ENCODE assay signal across 8 cellular contexts in the genomic region with DNA sequence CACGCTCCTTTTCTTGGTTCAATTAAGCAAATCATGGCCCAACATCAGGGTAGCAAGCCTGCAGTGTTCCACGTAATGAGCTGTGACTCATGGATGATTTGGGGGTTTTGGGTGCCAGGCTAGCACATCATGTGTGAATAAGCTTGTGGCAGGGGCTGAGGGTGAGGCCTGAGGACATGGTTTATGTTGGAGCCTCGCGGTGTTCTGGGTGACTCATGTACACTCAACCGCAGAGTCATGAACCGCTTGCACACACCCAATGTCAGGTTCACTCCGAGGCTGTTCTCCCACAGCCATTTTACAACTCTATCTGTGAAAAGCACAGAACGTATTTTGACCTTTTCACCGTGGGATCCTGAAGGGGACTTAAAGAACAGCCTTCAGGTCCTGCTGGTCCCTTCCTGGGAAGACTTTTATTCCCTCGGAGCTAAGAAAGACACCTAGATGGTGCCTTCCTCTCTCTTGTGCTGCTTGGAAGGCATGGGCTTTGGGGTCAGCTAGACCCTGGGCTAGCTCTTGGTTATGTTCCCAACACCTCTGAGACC.
DNase-seq lines count a peak whose midpoint lies in the region; ATAC-seq, FAIRE-seq and TF ChIP-seq lines count a peak whose summit lies in the region.

No MANE protein-coding gene starts in this region.

- TF ChIP-seq RAD21 in HepG2 (CRISPR knock-in tag; IDR thresholded peaks at IDR 0.05) = no peak

- WGBS in right lobe of liver (ENCODE audit: insufficient coverage, low coverage, low lambda C conversion rate, missing lambda C conversion rate) = 62% methylated on average over 5 of the region's 10 CpGs
- WGBS in HepG2 (ENCODE audit: low lambda C conversion rate) = 22% methylated on average over 10 of the region's 10 CpGs

- TF ChIP-seq CTCF in right lobe of liver (IDR thresholded peaks at IDR 0.05) (no peak), HepG2 (CRISPR knock-in tag; IDR thresholded peaks at IDR 0.05) (no peak), kidney epithelial cell (IDR thresholded peaks at IDR 0.05; ENCODE audit: insufficient read depth, low read length, poor library complexity, severe bottlenecking) (no peak), thoracic aorta (IDR thresholded peaks at IDR 0.05) (no peak)

- no peak overlapping the region for H2AFZ ChIP-seq in HepG2 (ENCODE audit: low read length)

- in situ Hi-C loops in HepG2 (cut with HindIII; ENCODE audit: extremely low pct_ligation_motif_present, low pct_unique_long_range_greater_than_20kb) = no loop called here

- H3K36me3 ChIP-seq in right lobe of liver (no peaks in the 10 kb centered on the region), HepG2 (replicated peaks in 1 of 2; ENCODE audit: control insufficient read depth in 1 of 2, insufficient read depth in 2 of 2, low read length in 2 of 2) (no peaks in the 10 kb centered on the region), kidney epithelial cell (ENCODE audit: control insufficient read depth, insufficient read depth, low read length) (no peaks in the 10 kb centered on the region), thoracic aorta (no peaks in the 10 kb centered on the region)

- CTCF ChIA-PET in HepG2 (lab: Yijun Ruan, JAX; ENCODE audit: low intra/inter-chr PET ratio, low total read pairs) = no interaction called here

- POLR2A ChIA-PET in HepG2 (lab: Yijun Ruan, JAX) = no interaction called here

- DNase-seq in right lobe of liver (no peak), HepG2 (ENCODE audit: low spot score) (no peak), activated T-cell treated with anti-CD3 and anti-CD28 coated beads for 4 hours (peak; percentile 4), kidney epithelial cell (ENCODE audit: low read depth) (peak; percentile 91), thoracic aorta (ENCODE audit: low spot score) (peak; percentile 30), NCI-H345 (lab: John Stamatoyannopoulos, UW) (no peak)

- no peak for FAIRE-seq in HepG2 (lab: Jason Lieb, UNC)

- H3K4me2 ChIP-seq in HepG2 (ENCODE audit: low read depth, low read length) = no peak overlapping the region

- TF ChIP-seq EP300 in HepG2 (IDR thresholded peaks at IDR 0.05; ENCODE audit: low read depth in 2 of 2, low read length in 2 of 2) (no peak), HepG2 (CRISPR knock-in tag; IDR thresholded peaks at IDR 0.05; ENCODE audit: borderline replicate concordance) (no peak)

- TF ChIP-seq POLR2A in right lobe of liver (IDR thresholded peaks at IDR 0.05) = no peak
- TF ChIP-seq POLR2A in HepG2 (IDR thresholded peaks at IDR 0.05; ENCODE audit: insufficient read depth in 1 of 2, low read depth in 2 of 2, low read length in 2 of 2) = no peak

- intact Hi-C loops in right lobe of liver (cut with DNase I) = no loop called here
- intact Hi-C loops in HepG2 (cut with micrococcal nuclease; ENCODE audit: unreplicated experiment) = no loop called here

- H3K4me1 ChIP-seq in right lobe of liver (no peaks in the 10 kb centered on the region), HepG2 (ENCODE audit: insufficient read depth, low read length) (no peaks in the 10 kb centered on the region), thoracic aorta (ENCODE audit: control insufficient read depth in 1 of 2, low read depth in 2 of 2) (no peaks in the 10 kb centered on the region)

- H3K27me3 ChIP-seq in right lobe of liver (no peaks in the 10 kb centered on the region), HepG2 (ENCODE audit: control insufficient read depth in 1 of 2, insufficient read depth in 2 of 2, low read length in 2 of 2) (no peaks in the 10 kb centered on the region), kidney epithelial cell (ENCODE audit: control insufficient read depth, insufficient read depth, low read length) (no peaks in the 10 kb centered on the region), thoracic aorta (replicated peaks; ENCODE audit: insufficient read depth) (no peaks in the 10 kb centered on the region)

- H3K79me2 ChIP-seq in HepG2 (ENCODE audit: insufficient read depth, low read length) = no peaks in the 10 kb centered on the region

- H3K27ac ChIP-seq in right lobe of liver = no peak overlapping the region
- no peak overlapping the region for H3K27ac ChIP-seq in HepG2 (ENCODE audit: extremely low read length, insufficient read depth, low read length)
- peak overlapping the region in 1 of 2 donors; percentile 48 for H3K27ac ChIP-seq in thoracic aorta

- no peaks in the 10 kb centered on the region for H4K20me1 ChIP-seq in HepG2 (ENCODE audit: insufficient read depth, low read length)

- H3K9ac ChIP-seq in HepG2 (ENCODE audit: insufficient read depth, low read depth, low read length) = no peak overlapping the region

- H3K4me3 ChIP-seq in right lobe of liver (no peak overlapping the region), HepG2 (replicated peaks in 1 of 3; ENCODE audit: insufficient read depth in 1 of 3, low read depth in 2 of 3, low read length in 3 of 3) (no peak overlapping the region), kidney epithelial cell (ENCODE audit: low read depth, low read length) (no peak overlapping the region), thoracic aorta (no peak overlapping the region)

- H3K9me3 ChIP-seq in right lobe of liver (no peaks in the 10 kb centered on the region), HepG2 (ENCODE audit: low read length) (no peaks in the 10 kb centered on the region), thoracic aorta (no peaks in the 10 kb centered on the region)

- peak; percentile 11 to 53 (median 44) for ATAC-seq in right lobe of liver
- ATAC-seq in HepG2 = no peak
- no peak for ATAC-seq in thoracic aorta (ENCODE audit: insufficient number of reproducible peaks, low FRiP score, low read depth)
- ATAC-seq in GM18861 (IDR thresholded peaks at IDR 0.05; ENCODE audit: unreplicated experiment) = no peak
- ATAC-seq in HG03108 (IDR thresholded peaks at IDR 0.05; ENCODE audit: unreplicated experiment) = no peak

- no TSS peak for BruUV-seq in HepG2 (replicated peaks; lab: Mats Ljungman, UMichigan)

TF ChIP-seq in HepG2, 621 proteins besides CTCF, POLR2A, EP300 and RAD21 (continues in another document):
- TF ChIP-seq ZSCAN12 (CRISPR knock-in tag; IDR thresholded peaks at IDR 0.05) (no peak), CBX2 (IDR thresholded peaks at IDR 0.05; ENCODE audit: low read depth, low read length) (no peak), CBX2 (CRISPR knock-in tag; IDR thresholded peaks at IDR 0.05; ENCODE audit: low read depth) (no peak), REXO4 (CRISPR knock-in tag; IDR thresholded peaks at IDR 0.05; ENCODE audit: borderline replicate concordance) (no peak), EED (CRISPR knock-in tag; IDR thresholded peaks at IDR 0.05) (no peak), TEAD3 (CRISPR knock-in tag; optimal IDR thresholded peaks at IDR 0.05; ENCODE audit: borderline replicate concordance) (no peak), ZSCAN22 (CRISPR knock-in tag; IDR thresholded peaks at IDR 0.05) (no peak), ZNF790 (CRISPR knock-in tag; IDR thresholded peaks at IDR 0.05; ENCODE audit: borderline replicate concordance) (no peak), HIVEP1 (CRISPR knock-in tag; IDR thresholded peaks at IDR 0.05) (no peak)
- TF ChIP-seq, protein P1, sequence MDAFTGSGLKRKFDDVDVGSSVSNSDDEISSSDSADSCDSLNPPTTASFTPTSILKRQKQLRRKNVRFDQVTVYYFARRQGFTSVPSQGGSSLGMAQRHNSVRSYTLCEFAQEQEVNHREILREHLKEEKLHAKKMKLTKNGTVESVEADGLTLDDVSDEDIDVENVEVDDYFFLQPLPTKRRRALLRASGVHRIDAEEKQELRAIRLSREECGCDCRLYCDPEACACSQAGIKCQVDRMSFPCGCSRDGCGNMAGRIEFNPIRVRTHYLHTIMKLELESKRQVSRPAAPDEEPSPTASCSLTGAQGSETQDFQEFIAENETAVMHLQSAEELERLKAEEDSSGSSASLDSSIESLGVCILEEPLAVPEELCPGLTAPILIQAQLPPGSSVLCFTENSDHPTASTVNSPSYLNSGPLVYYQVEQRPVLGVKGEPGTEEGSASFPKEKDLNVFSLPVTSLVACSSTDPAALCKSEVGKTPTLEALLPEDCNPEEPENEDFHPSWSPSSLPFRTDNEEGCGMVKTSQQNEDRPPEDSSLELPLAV (CRISPR knock-in tag; conservative IDR thresholded peaks at IDR 0.05; ENCODE audit: low read depth) = no peak
- TF ChIP-seq, protein P2, sequence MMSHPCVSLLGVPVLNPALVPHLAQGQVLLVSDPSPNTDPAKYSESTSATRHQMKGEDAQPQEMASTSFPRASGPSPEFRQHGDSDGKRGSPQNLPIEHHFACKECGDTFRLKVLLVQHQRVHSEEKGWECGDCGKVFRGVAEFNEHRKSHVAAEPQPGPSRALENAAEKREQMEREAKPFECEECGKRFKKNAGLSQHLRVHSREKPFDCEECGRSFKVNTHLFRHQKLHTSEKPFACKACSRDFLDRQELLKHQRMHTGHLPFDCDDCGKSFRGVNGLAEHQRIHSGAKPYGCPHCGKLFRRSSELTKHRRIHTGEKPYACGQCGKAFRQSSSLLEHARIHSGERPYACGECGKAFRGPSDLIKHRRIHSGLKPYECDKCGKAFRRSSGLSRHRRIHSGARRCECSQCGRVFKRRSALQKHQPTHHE (CRISPR knock-in tag; IDR thresholded peaks at IDR 0.05; ENCODE audit: borderline replicate concordance) = no peak
- TF ChIP-seq, protein P3, sequence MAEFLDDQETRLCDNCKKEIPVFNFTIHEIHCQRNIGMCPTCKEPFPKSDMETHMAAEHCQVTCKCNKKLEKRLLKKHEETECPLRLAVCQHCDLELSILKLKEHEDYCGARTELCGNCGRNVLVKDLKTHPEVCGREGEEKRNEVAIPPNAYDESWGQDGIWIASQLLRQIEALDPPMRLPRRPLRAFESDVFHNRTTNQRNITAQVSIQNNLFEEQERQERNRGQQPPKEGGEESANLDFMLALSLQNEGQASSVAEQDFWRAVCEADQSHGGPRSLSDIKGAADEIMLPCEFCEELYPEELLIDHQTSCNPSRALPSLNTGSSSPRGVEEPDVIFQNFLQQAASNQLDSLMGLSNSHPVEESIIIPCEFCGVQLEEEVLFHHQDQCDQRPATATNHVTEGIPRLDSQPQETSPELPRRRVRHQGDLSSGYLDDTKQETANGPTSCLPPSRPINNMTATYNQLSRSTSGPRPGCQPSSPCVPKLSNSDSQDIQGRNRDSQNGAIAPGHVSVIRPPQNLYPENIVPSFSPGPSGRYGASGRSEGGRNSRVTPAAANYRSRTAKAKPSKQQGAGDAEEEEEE (CRISPR knock-in tag; IDR thresholded peaks at IDR 0.05; ENCODE audit: borderline replicate concordance) = no peak
- TF ChIP-seq, protein P4, sequence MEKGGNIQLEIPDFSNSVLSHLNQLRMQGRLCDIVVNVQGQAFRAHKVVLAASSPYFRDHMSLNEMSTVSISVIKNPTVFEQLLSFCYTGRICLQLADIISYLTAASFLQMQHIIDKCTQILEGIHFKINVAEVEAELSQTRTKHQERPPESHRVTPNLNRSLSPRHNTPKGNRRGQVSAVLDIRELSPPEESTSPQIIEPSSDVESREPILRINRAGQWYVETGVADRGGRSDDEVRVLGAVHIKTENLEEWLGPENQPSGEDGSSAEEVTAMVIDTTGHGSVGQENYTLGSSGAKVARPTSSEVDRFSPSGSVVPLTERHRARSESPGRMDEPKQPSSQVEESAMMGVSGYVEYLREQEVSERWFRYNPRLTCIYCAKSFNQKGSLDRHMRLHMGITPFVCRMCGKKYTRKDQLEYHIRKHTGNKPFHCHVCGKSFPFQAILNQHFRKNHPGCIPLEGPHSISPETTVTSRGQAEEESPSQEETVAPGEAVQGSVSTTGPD (CRISPR knock-in tag; IDR thresholded peaks at IDR 0.05) = no peak

Comparison
In these comparisons a context has a peak if more than half of its experiments do, and no peak if none do; other contexts are left out.
1. ATAC-seq: peak in right lobe of liver (4 of 4); none in HepG2 (single experiment), thoracic aorta (single experiment), GM18861 (single experiment) and HG03108 (single experiment).
2. DNase-seq: peak in activated T-cell treated with anti-CD3 and anti-CD28 coated beads for 4 hours (single experiment), kidney epithelial cell (single experiment) and thoracic aorta (single experiment); none in right lobe of liver (0 of 3), HepG2 (single experiment) and NCI-H345 (single experiment).